1 cellular context compared by ENCODE assay signal in genomic region chr11:62921573-62922188, GRCh38.
A peak's percentile ranks its signal among the peaks of the same experiment; 100 is the strongest.
TF ChIP-seq lines count a peak whose summit lies in the region.

No MANE protein-coding gene starts in this region.

TF ChIP-seq in A549, 52 proteins besides CTCF, POLR2A, EP300 and RAD21 (continued from another document):
- TF ChIP-seq PBX3 (IDR thresholded peaks at IDR 0.05) (no peak), TP53 (CRISPR knock-in tag; IDR thresholded peaks at IDR 0.05) (no peak), CHD4 (IDR thresholded peaks at IDR 0.05; ENCODE audit: borderline replicate concordance) (no peak), HDAC2 (IDR thresholded peaks at IDR 0.05) (no peak), GATA3 (IDR thresholded peaks at IDR 0.05; ENCODE audit: borderline replicate concordance) (no peak), HMGXB4 (CRISPR knock-in tag; IDR thresholded peaks at IDR 0.05; ENCODE audit: borderline replicate concordance) (no peak), BHLHE40 (IDR thresholded peaks at IDR 0.05; ENCODE audit: low read depth, low read length) (0 out of 2 replicates have a peak, but pooled peaks have one; percentile 15), FOSL2 (IDR thresholded peaks at IDR 0.05) (no peak), FOSL2 (CRISPR knock-in tag; IDR thresholded peaks at IDR 0.05) (no peak), CBX2 (IDR thresholded peaks at IDR 0.05; ENCODE audit: borderline replicate concordance, low read depth) (no peak), EHMT2 (IDR thresholded peaks at IDR 0.05; ENCODE audit: low read depth) (no peak), MYC (IDR thresholded peaks at IDR 0.05; ENCODE audit: borderline replicate concordance, low read length) (no peak), HOXA7 (CRISPR knock-in tag; IDR thresholded peaks at IDR 0.05) (no peak), CHD2 (IDR thresholded peaks at IDR 0.05; ENCODE audit: low read length, partially characterized antibody) (no peak), NPAS2 (CRISPR knock-in tag; IDR thresholded peaks at IDR 0.05; ENCODE audit: borderline replicate concordance) (no peak), MAX (IDR thresholded peaks at IDR 0.05) (peak; percentile 24; the same call in 1 of the 2 replicates)
- TF ChIP-seq, protein P1, sequence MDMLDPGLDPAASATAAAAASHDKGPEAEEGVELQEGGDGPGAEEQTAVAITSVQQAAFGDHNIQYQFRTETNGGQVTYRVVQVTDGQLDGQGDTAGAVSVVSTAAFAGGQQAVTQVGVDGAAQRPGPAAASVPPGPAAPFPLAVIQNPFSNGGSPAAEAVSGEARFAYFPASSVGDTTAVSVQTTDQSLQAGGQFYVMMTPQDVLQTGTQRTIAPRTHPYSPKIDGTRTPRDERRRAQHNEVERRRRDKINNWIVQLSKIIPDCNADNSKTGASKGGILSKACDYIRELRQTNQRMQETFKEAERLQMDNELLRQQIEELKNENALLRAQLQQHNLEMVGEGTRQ (IDR thresholded peaks at IDR 0.05): no peak
TF ChIP-seq in A549: peak in this region for 2.
